ENCODE assay signal across 8 cellular contexts in genomic region chr11:105000797-105001196, GRCh38. TPM values are rescaled to one million over a fixed set of nuclear protein-coding genes. Genes with fewer than 3 reads are reported as not detected.
DNase-seq lines count a peak whose midpoint lies in the region; ATAC-seq, FAIRE-seq and TF ChIP-seq lines count a peak whose summit lies in the region.

No MANE protein-coding gene starts in this region.

- H3K27ac Mint-ChIP-seq in activated CD4-positive, alpha-beta T cell treated with anti-CD3 and anti-CD28 coated beads, Interleukin-2, amount 10 ng/mL, durations not matched to agents 24 days and 14 days = no peak overlapping the region
- no peak overlapping the region for H3K27ac Mint-ChIP-seq in endothelial cell (ENCODE audit: unreplicated experiment)

- no peak for TF ChIP-seq POLR2A in spleen (IDR thresholded peaks at IDR 0.05)

- peaks cover 4% of the 10 kb centered on the region for H3K27me3 Mint-ChIP-seq in activated CD4-positive, alpha-beta T cell treated with anti-CD3 and anti-CD28 coated beads, Interleukin-2, amount 10 ng/mL, durations not matched to agents 24 days and 14 days
- H3K27me3 Mint-ChIP-seq in endothelial cell (ENCODE audit: unreplicated experiment) = no peaks in the 10 kb centered on the region

- intact Hi-C loops in activated CD4-positive, alpha-beta T cell treated with anti-CD3 and anti-CD28 coated beads, Interleukin-2, amount 10 ng/mL, durations not matched to agents 24 days and 14 days (cut with micrococcal nuclease) = loop anchor here (2.0 kb wide), 1 partner anchor 392 kb away; no protein-coding TSS in a partner anchor
- intact Hi-C loops in spleen (cut with DNase I; ENCODE audit: low total_unique reads) = loop anchor here (10.0 kb wide), 1 partner anchor 396 kb away; no protein-coding TSS in a partner anchor

- peaks cover 0 to 9% (median 2%) of the 10 kb centered on the region in 6 donors for H3K4me1 ChIP-seq in spleen

- peaks cover 4% of the 10 kb centered on the region for H3K4me1 Mint-ChIP-seq in activated CD4-positive, alpha-beta T cell treated with anti-CD3 and anti-CD28 coated beads, Interleukin-2, amount 10 ng/mL, durations not matched to agents 24 days and 14 days
- H3K4me1 Mint-ChIP-seq in endothelial cell (ENCODE audit: unreplicated experiment) = no peaks in the 10 kb centered on the region

- H3K4me3 ChIP-seq in AG10803 (ENCODE audit: low read length) (no peak overlapping the region), spleen (no peak overlapping the region)

- H3K27me3 ChIP-seq in spleen (replicated peaks in 1 of 7) = no peaks in the 10 kb centered on the region

- no peaks in the 10 kb centered on the region for H3K9me3 ChIP-seq in spleen

- DNase-seq in AG10803 (ENCODE audit: low read depth) = no peak
- peak; percentile 2 for DNase-seq in GM19239 (ENCODE audit: insufficient read length, low spot score)
- DNase-seq in activated CD4-positive, alpha-beta T cell treated with anti-CD3 and anti-CD28 coated beads, Interleukin-2, amount 10 ng/mL, durations not matched to agents 24 days and 14 days = peak; percentile 86
- peak; percentile 11 for DNase-seq in endothelial cell (ENCODE audit: low spot score)
- DNase-seq in spleen = peak; percentile 80
- no peak for DNase-seq in RCC 7860 (ENCODE audit: low spot score)
- no peak for DNase-seq in omental fat pad (ENCODE audit: low spot score)

- no peaks in the 10 kb centered on the region for H3K36me3 Mint-ChIP-seq in activated CD4-positive, alpha-beta T cell treated with anti-CD3 and anti-CD28 coated beads, Interleukin-2, amount 10 ng/mL, durations not matched to agents 24 days and 14 days (ENCODE audit: low read depth)
- no peaks in the 10 kb centered on the region for H3K36me3 Mint-ChIP-seq in endothelial cell (ENCODE audit: low read depth, unreplicated experiment)

- WGBS in spleen, 5 donors = 78 to 90% (median 82%) methylated on average over 7 of the region's 7 CpGs

- H3K27ac ChIP-seq in spleen = no peak overlapping the region

- ATAC-seq in HG03354 (IDR thresholded peaks at IDR 0.05; ENCODE audit: poor library complexity, severe bottlenecking, unreplicated experiment) (peak; percentile 84), omental fat pad (ENCODE audit: low FRiP score) (no peak)

- no peak overlapping the region for H3K4me3 Mint-ChIP-seq in activated CD4-positive, alpha-beta T cell treated with anti-CD3 and anti-CD28 coated beads, Interleukin-2, amount 10 ng/mL, durations not matched to agents 24 days and 14 days
- no peak overlapping the region for H3K4me3 Mint-ChIP-seq in endothelial cell (ENCODE audit: unreplicated experiment)

- FAIRE-seq in GM19239 (lab: Jason Lieb, UNC) (peak; percentile 82), RCC 7860 (lab: Jason Lieb, UNC) (no peak)

- peak; percentile 45 for TF ChIP-seq CTCF in AG10803 (conservative IDR thresholded peaks at IDR 0.05; ENCODE audit: low read length)
- TF ChIP-seq CTCF in endothelial cell (IDR thresholded peaks at IDR 0.05; ENCODE audit: unreplicated experiment) = peak; percentile 41
- peak; percentile 61 to 88 (median 80) for TF ChIP-seq CTCF in spleen (IDR thresholded peaks at IDR 0.05 in 8 of 11, conservative IDR thresholded peaks at IDR 0.05 in 3 of 11)
- no peak for TF ChIP-seq CTCF in omental fat pad (IDR thresholded peaks at IDR 0.05)

- H3K9me3 Mint-ChIP-seq in activated CD4-positive, alpha-beta T cell treated with anti-CD3 and anti-CD28 coated beads, Interleukin-2, amount 10 ng/mL, durations not matched to agents 24 days and 14 days = no peaks in the 10 kb centered on the region
- no peaks in the 10 kb centered on the region for H3K9me3 Mint-ChIP-seq in endothelial cell (ENCODE audit: unreplicated experiment)

- no peaks in the 10 kb centered on the region for H3K36me3 ChIP-seq in spleen

RNA-seq across cellular contexts. Expression of gene CASP5, which starts 22.2 kb away (rescaled TPM):
- not detected in 2 replicates for total RNA-seq in activated CD4-positive, alpha-beta T cell treated with anti-CD3 and anti-CD28 coated beads, Interleukin-2, amount 10 ng/mL, durations not matched to agents 24 days and 14 days
- total RNA-seq in endothelial cell (ENCODE audit: unreplicated experiment) = not detected
- 10 to 100 TPM in 2 of 7 donors, 1 to 10 TPM in 5; 2.3 to 12.5 (median 4.9) TPM for total RNA-seq in spleen
- polyA plus RNA-seq in spleen = 1 to 10 TPM; 1.4 to 2.2 (median 2.0) TPM
- total RNA-seq in omental fat pad = 1 to 10 TPM in 1 of 4 donors, under 1 TPM in 1, not detected in 2; 0.72 to 3.9 TPM

RNA-seq across cellular contexts. Expression of gene CASP4, which starts 32.4 kb away (rescaled TPM):
- total RNA-seq in activated CD4-positive, alpha-beta T cell treated with anti-CD3 and anti-CD28 coated beads, Interleukin-2, amount 10 ng/mL, durations not matched to agents 24 days and 14 days = 25.0 and 29.2 TPM in 2 replicates
- total RNA-seq in endothelial cell (ENCODE audit: unreplicated experiment) (not detected), spleen (100 to 1,000 TPM; 112 to 309 (median 158) TPM), omental fat pad (100 to 1,000 TPM; 122 to 297 (median 226) TPM)
- 100 to 1,000 TPM in 2 of 3 donors, 10 to 100 TPM in 1; 98.1 to 116 (median 109) TPM for polyA plus RNA-seq in spleen

RNA-seq across cellular contexts. Expression of gene CASP1, which starts 34.1 kb away (rescaled TPM):
- 18.7 and 21.6 TPM in 2 replicates for total RNA-seq in activated CD4-positive, alpha-beta T cell treated with anti-CD3 and anti-CD28 coated beads, Interleukin-2, amount 10 ng/mL, durations not matched to agents 24 days and 14 days
- total RNA-seq in endothelial cell (ENCODE audit: unreplicated experiment) (not detected), spleen (100 to 1,000 TPM in 4 of 7 donors, 10 to 100 TPM in 3; 89.3 to 158 (median 114) TPM), omental fat pad (10 to 100 TPM; 12.1 to 28.4 (median 20.8) TPM)
- polyA plus RNA-seq in spleen = 100 to 1,000 TPM in 1 of 3 donors, 10 to 100 TPM in 2; 57.7 to 107 (median 69.4) TPM

RNA-seq across cellular contexts. Expression of gene CARD16, which starts 44.3 kb away (rescaled TPM):
- 7.2 and 9.0 TPM in 2 replicates for total RNA-seq in activated CD4-positive, alpha-beta T cell treated with anti-CD3 and anti-CD28 coated beads, Interleukin-2, amount 10 ng/mL, durations not matched to agents 24 days and 14 days
- total RNA-seq in endothelial cell (ENCODE audit: unreplicated experiment) = not detected
- 100 to 1,000 TPM in 5 of 7 donors, 10 to 100 TPM in 2; 78.8 to 129 (median 111) TPM for total RNA-seq in spleen
- polyA plus RNA-seq in spleen = 100 to 1,000 TPM; 111 to 189 (median 135) TPM
- 10 to 100 TPM in 3 of 4 donors, 1 to 10 TPM in 1; 8.8 to 22.2 (median 11.8) TPM for total RNA-seq in omental fat pad

Comparison
In these comparisons a context has a peak if more than half of its experiments do, and no peak if none do; other contexts are left out.
1. DNase-seq: peak in GM19239 (single experiment), activated CD4-positive, alpha-beta T cell treated with anti-CD3 and anti-CD28 coated beads, Interleukin-2, amount 10 ng/mL, durations not matched to agents 24 days and 14 days (single experiment), endothelial cell (single experiment) and spleen (single experiment); none in AG10803 (single experiment), RCC 7860 (single experiment) and omental fat pad (single experiment).
2. CTCF ChIP-seq: peak in AG10803 (single experiment), endothelial cell (single experiment) and spleen (11 of 11); none in omental fat pad (0 of 3).
3. RNA of gene CASP4, which starts 32.4 kb away (total RNA-seq): 122 to 297 TPM in omental fat pad, 112 to 309 TPM in spleen and 25.0 to 29.2 TPM in activated CD4-positive, alpha-beta T cell treated with anti-CD3 and anti-CD28 coated beads, Interleukin-2, amount 10 ng/mL, durations not matched to agents 24 days and 14 days; not detected in endothelial cell (single experiment); every median in the first group is over 10 times any median in the second.
4. RNA of gene CASP1, which starts 34.1 kb away (total RNA-seq): 89.3 to 158 TPM in spleen, 12.1 to 28.4 TPM in omental fat pad and 18.7 to 21.6 TPM in activated CD4-positive, alpha-beta T cell treated with anti-CD3 and anti-CD28 coated beads, Interleukin-2, amount 10 ng/mL, durations not matched to agents 24 days and 14 days; not detected in endothelial cell (single experiment); every median in the first group is over 10 times any median in the second.